ENCODE assay signal across 29 cellular contexts in genomic region chr16:89370601-89371000, GRCh38.
DNase-seq lines count a peak whose midpoint lies in the region; ATAC-seq and TF ChIP-seq lines count a peak whose summit lies in the region.
"Had no signal": no experiment of that assay in that cellular context is flagged by ENCODE, and none has a peak within 500 bp of the region (broad histone marks: within the 10 kb centered on the region; RNA-seq: fewer than 3 reads in every experiment).

No MANE protein-coding gene starts in this region.

- H3K4me2 ChIP-seq in PC-3 (ENCODE audit: low read length): no peak overlapping the region
- H3K4me2 ChIP-seq in H9 (ENCODE audit: insufficient read depth, insufficient read length, low read length): no peak overlapping the region

- H3F3A ChIP-seq in PC-3 (ENCODE audit: low read length, unreplicated experiment): peaks cover 4% of the 10 kb centered on the region

- H3K27ac ChIP-seq in CD4-positive, CD25-positive, alpha-beta regulatory T cell (ENCODE audit: insufficient read depth, low read length, poor library complexity, severe bottlenecking): no peak overlapping the region
- H3K27ac ChIP-seq in PC-3 (ENCODE audit: low read length) (peak overlapping the region; percentile 52), epithelial cell of prostate (peak overlapping the region; percentile 87), neutrophil (peak overlapping the region; percentile 15), H9 (ENCODE audit: insufficient read length, low read depth, low read length) (no peak overlapping the region)
- H3K27ac ChIP-seq: HL-60, Peyer's patch, prostate gland had no signal

- H2AFZ ChIP-seq in PC-3 (ENCODE audit: low read length) (no peak overlapping the region), H9 (ENCODE audit: low read length) (no peak overlapping the region)

- no peak overlapping the region for H2BK5ac ChIP-seq in H9 (ENCODE audit: insufficient read length, low read length)

- H3K36me3 ChIP-seq in CD4-positive, CD25-positive, alpha-beta regulatory T cell (ENCODE audit: control insufficient read depth, insufficient read depth, low read length): peaks cover 31% of the 10 kb centered on the region
- H3K36me3 ChIP-seq in PC-3 (ENCODE audit: low read depth, low read length): no peaks in the 10 kb centered on the region; the same call in 1 of the 2 replicates
- peaks cover 18% of the 10 kb centered on the region for H3K36me3 ChIP-seq in neutrophil
- H3K36me3 ChIP-seq: prostate gland had no signal

- no peaks in the 10 kb centered on the region for H3K9me2 ChIP-seq in PC-3 (replicated peaks; ENCODE audit: low read length)

- H3K9me3 Mint-ChIP-seq in CD4-positive, CD25-positive, alpha-beta regulatory T cell: no peaks in the 10 kb centered on the region
- H3K9me3 Mint-ChIP-seq in H9: no peaks in the 10 kb centered on the region
- H3K9me3 Mint-ChIP-seq: activated B cell treated with CpG ODN at 0.5 μM for 24 hours; activated T-cell treated with anti-CD3 and anti-CD28 coated beads, Interleukin-2, amount 50 U/mL, for 4 hours; IgD-negative memory B cell; memory B cell; naive thymus-derived CD4-positive, alpha-beta T cell had no signal

- no peak overlapping the region for H3K4ac ChIP-seq in H9 (ENCODE audit: low read depth, low read length)

- no peaks in the 10 kb centered on the region for H3K27me3 ChIP-seq in CD4-positive, CD25-positive, alpha-beta regulatory T cell (ENCODE audit: control insufficient read depth, insufficient read depth, low read length)
- no peaks in the 10 kb centered on the region for H3K27me3 ChIP-seq in PC-3 (ENCODE audit: low read length)
- H3K27me3 ChIP-seq in neutrophil: no peaks in the 10 kb centered on the region
- no peaks in the 10 kb centered on the region for H3K27me3 ChIP-seq in H9 (ENCODE audit: insufficient read depth, low read length)
- H3K27me3 ChIP-seq: Peyer's patch had no signal

- no peak overlapping the region for H3T11ph ChIP-seq in H9 (ENCODE audit: low read length)

- peaks cover 55% of the 10 kb centered on the region for H3K4me1 ChIP-seq in CD4-positive, CD25-positive, alpha-beta regulatory T cell (ENCODE audit: control insufficient read depth, insufficient read depth, low read length, poor library complexity, severe bottlenecking)
- H3K4me1 ChIP-seq in PC-3 (ENCODE audit: insufficient read depth, low read length): peaks cover 31% of the 10 kb centered on the region
- H3K4me1 ChIP-seq in neutrophil (ENCODE audit: control insufficient read depth in 1 of 2, insufficient read depth in 1 of 2, low read depth in 1 of 2, low read length in 1 of 2): peaks cover 2 to 8% of the 10 kb centered on the region in 2 experiments
- H3K4me1 ChIP-seq in H9 (ENCODE audit: insufficient read depth, low read length): peaks cover 2% of the 10 kb centered on the region; the same call in 1 of the 2 replicates
- H3K4me1 ChIP-seq: prostate gland had no signal

- H3K79me2 ChIP-seq in PC-3 (ENCODE audit: low read length) (peaks cover 100% of the 10 kb centered on the region), H9 (ENCODE audit: insufficient read depth, low read length) (peaks cover 89% of the 10 kb centered on the region)

- no peak overlapping the region for H3K18ac ChIP-seq in H9 (ENCODE audit: insufficient read length, low read depth, low read length)

- intact Hi-C loops in PC-3 (cut with micrococcal nuclease): no loop called here

- peak overlapping the region in 2 of 3 donors; percentile 36 to 69 for H3K27ac Mint-ChIP-seq in CD4-positive, CD25-positive, alpha-beta regulatory T cell
- 0 out of 7 replicates have a peak overlapping the region, but pooled peaks of 1 of the 3 experiments have one; percentile 11 for H3K27ac Mint-ChIP-seq in H9
- H3K27ac Mint-ChIP-seq: activated B cell treated with CpG ODN at 0.5 μM for 24 hours, IgD-negative memory B cell, memory B cell had no signal

- TF ChIP-seq CTCF in PC-3 (conservative IDR thresholded peaks at IDR 0.05; ENCODE audit: low read depth, low read length) (no peak), neutrophil (IDR thresholded peaks at IDR 0.05) (no peak), H9 (conservative IDR thresholded peaks at IDR 0.05) (no peak)

- no peak overlapping the region for H3K4me3 ChIP-seq in CD4-positive, CD25-positive, alpha-beta regulatory T cell (ENCODE audit: low read depth, low read length)
- H3K4me3 ChIP-seq in PC-3 (ENCODE audit: low read length) (no peak overlapping the region), neutrophil (ENCODE audit: low read depth in 1 of 2, low read length in 1 of 2) (no peak overlapping the region)
- H3K4me3 ChIP-seq: Peyer's patch, prostate gland had no signal

- POLR2A ChIA-PET in PC-3 (lab: Charles Lee; ENCODE audit: unreplicated experiment): no interaction called here
- POLR2A ChIA-PET in HEK293T (lab: Yijun Ruan, JAX): interaction anchor here (0.8 kb wide), 1 partner anchor 118 kb away, joined by 3 read pairs; no protein-coding TSS in a partner anchor

- CTCF ChIA-PET in PC-3 (lab: Charles Lee): no interaction called here
- CTCF ChIA-PET in HEK293T (lab: Yijun Ruan, JAX): interaction anchor here (0.6 kb wide), 1 partner anchor 21 kb away, joined by 3 read pairs; no protein-coding TSS in a partner anchor

- no peak overlapping the region for H3K23ac ChIP-seq in H9 (ENCODE audit: insufficient read length, low read depth, low read length)

- H2BK20ac ChIP-seq in H9 (ENCODE audit: low read depth, low read length, poor library complexity, severe bottlenecking): no peak overlapping the region

- peaks cover 11 to 93% (median 49%) of the 10 kb centered on the region in 4 donors for H3K4me1 Mint-ChIP-seq in CD4-positive, CD25-positive, alpha-beta regulatory T cell
- H3K4me1 Mint-ChIP-seq in H9: peaks cover 58 to 64% of the 10 kb centered on the region in 2 experiments

- DNase-seq in CD4-positive, CD25-positive, alpha-beta regulatory T cell: no peak
- DNase-seq in PC-3 (no peak), epithelial cell of prostate (ENCODE audit: low read depth, low spot score) (no peak), H9 (no peak), HEK293T (ENCODE audit: extremely low spot score) (no peak)
- DNase-seq in stimulated activated CD4-positive, alpha-beta T cell treated with anti-CD3 and anti-CD28 coated beads, Interleukin-12 subunit alpha, Interleukin-12 subunit beta, amount 100 ng/mL, for 4 hours: no peak
- DNase-seq: activated B cell treated with CpG ODN at 0.5 μM for 24 hours; activated CD4-positive, alpha-beta T cell treated with anti-CD3 and anti-CD28 coated beads, Interleukin-2, amount 50 U/mL, for 48 hours; activated naive CD4-positive, alpha-beta T cell treated with Interleukin-2 at 50 U/mL for 16 hours; activated T-cell treated with anti-CD3 and anti-CD28 coated beads, Interleukin-2, amount 50 U/mL, for 4 hours; dermis blood vessel endothelial cell; DMS53; GF-D8; left colon; MM.1S; naive thymus-derived CD4-positive, alpha-beta T cell; NCI-H1436 treated with DMSO at 0.1 percent for 48 hours; NCI-H524; NK-92 treated with Interleukin-12 subunit alpha and Interleukin-12 subunit beta, amount 100 ng/mL, for 24 hours; Peyer's patch; stimulated activated CD4-positive, alpha-beta T cell treated with anti-CD3 and anti-CD28 coated beads, Interleukin-2, amount 100 ng/mL, for 24 hours; stimulated activated naive CD4-positive, alpha-beta T cell; T-helper 9 cell had no signal

- H3K4me3 Mint-ChIP-seq in CD4-positive, CD25-positive, alpha-beta regulatory T cell: peak overlapping the region in 1 of 4 donors; percentile 49
- H3K4me3 Mint-ChIP-seq in H9: no peak overlapping the region
- H3K4me3 Mint-ChIP-seq: activated B cell treated with CpG ODN at 0.5 μM for 24 hours; activated T-cell treated with anti-CD3 and anti-CD28 coated beads, Interleukin-2, amount 50 U/mL, for 4 hours; IgD-negative memory B cell; memory B cell had no signal

- no peak overlapping the region; the same call in 1 of the 2 replicates for H3K14ac ChIP-seq in H9 (ENCODE audit: insufficient read depth, low read length)

- H2AK5ac ChIP-seq in H9 (ENCODE audit: insufficient read length, low read length): no peak overlapping the region

- H3K79me1 ChIP-seq in H9 (ENCODE audit: insufficient read depth, low read depth, low read length, poor library complexity, severe bottlenecking): peaks cover 10% of the 10 kb centered on the region

- BruUV-seq in PC-3 (replicated peaks; lab: Mats Ljungman, UMichigan): no TSS peak

- H3K9me3 ChIP-seq in CD4-positive, CD25-positive, alpha-beta regulatory T cell (ENCODE audit: control insufficient read depth in 2 of 2, low read length in 2 of 2): no peaks in the 10 kb centered on the region
- H3K9me3 ChIP-seq in PC-3 (ENCODE audit: low read length) (no peaks in the 10 kb centered on the region), neutrophil (no peaks in the 10 kb centered on the region), H9 (ENCODE audit: control insufficient read depth, low read depth, low read length) (no peaks in the 10 kb centered on the region)
- H3K9me3 ChIP-seq: Peyer's patch, prostate gland had no signal

- WGBS in H9 (ENCODE audit: extremely low coverage, insufficient read length, low lambda C conversion rate): no CpG with 5 or more reads among the region's 15 CpGs

- peaks cover 39% of the 10 kb centered on the region for H4K20me1 ChIP-seq in PC-3 (ENCODE audit: low read length)
- H4K20me1 ChIP-seq in H9 (ENCODE audit: control insufficient read depth, insufficient read depth, insufficient read length): peaks cover 4% of the 10 kb centered on the region

- peaks cover 23% of the 10 kb centered on the region for H3K36me3 Mint-ChIP-seq in CD4-positive, CD25-positive, alpha-beta regulatory T cell
- H3K36me3 Mint-ChIP-seq in H9 (ENCODE audit: insufficient read depth in 1 of 3, low read depth in 3 of 3): peaks cover 4 to 8% (median 5%) of the 10 kb centered on the region in 3 experiments; a peak in 4 of 7 replicates
- H3K36me3 Mint-ChIP-seq: IgD-negative memory B cell had no signal

- no peak overlapping the region for H3K56ac ChIP-seq in H9 (ENCODE audit: insufficient read length, low read depth, low read length)

- H4K8ac ChIP-seq in H9 (replicated peaks; ENCODE audit: insufficient read length, low read depth, low read length): no peak overlapping the region

- H3K9ac ChIP-seq in PC-3 (ENCODE audit: low read length) (no peak overlapping the region), H9 (ENCODE audit: extremely low read depth, insufficient read length, low read length) (no peak overlapping the region)

- H3K27me3 Mint-ChIP-seq in CD4-positive, CD25-positive, alpha-beta regulatory T cell: no peaks in the 10 kb centered on the region
- H3K27me3 Mint-ChIP-seq in H9 (ENCODE audit: low read depth): no peaks in the 10 kb centered on the region
- H3K27me3 Mint-ChIP-seq: activated B cell treated with CpG ODN at 0.5 μM for 24 hours; IgD-negative memory B cell; memory B cell; naive thymus-derived CD4-positive, alpha-beta T cell had no signal

- H4K91ac ChIP-seq in H9 (ENCODE audit: insufficient read length, low read depth, low read length): no peak overlapping the region

- H3K23me2 ChIP-seq in H9 (ENCODE audit: insufficient read length, low read depth, low read length, poor library complexity, severe bottlenecking): no peaks in the 10 kb centered on the region

- H4K5ac ChIP-seq in H9 (ENCODE audit: insufficient read length, low read depth, low read length): no peak overlapping the region

- no peak for ATAC-seq in CD4-positive, CD25-positive, alpha-beta regulatory T cell (ENCODE audit: low read depth in 2 of 2)
- ATAC-seq in PC-3 (no peak), HG02852 (IDR thresholded peaks at IDR 0.05; ENCODE audit: unreplicated experiment) (no peak)
- ATAC-seq: activated T-cell treated with anti-CD3 and anti-CD28 coated beads, Interleukin-2, amount 50 U/mL, for 4 hours; naive thymus-derived CD4-positive, alpha-beta T cell had no signal

- H2BK120ac ChIP-seq in H9 (ENCODE audit: low read depth, low read length, poor library complexity, severe bottlenecking): no peak overlapping the region

- H2BK12ac ChIP-seq in H9 (ENCODE audit: insufficient read length, low read depth, low read length): no peak overlapping the region

- no peak overlapping the region for H2BK15ac ChIP-seq in H9 (ENCODE audit: low read depth, low read length)

Comparison
In these comparisons a context has a peak if more than half of its experiments do, and no peak if none do; other contexts are left out.
1. H3K27ac ChIP-seq: peak in PC-3 (single experiment), epithelial cell of prostate (single experiment) and neutrophil (single experiment); none in CD4-positive, CD25-positive, alpha-beta regulatory T cell (single experiment) and H9 (single experiment).